Comparison of ENCODE assay signal across 16 cellular contexts in genomic region chr2:47809903-47810302, GRCh38. TPM values are rescaled to one million over a fixed set of nuclear protein-coding genes. Genes with fewer than 3 reads are reported as not detected.
DNase-seq lines count a peak whose midpoint lies in the region; ATAC-seq and TF ChIP-seq lines count a peak whose summit lies in the region.
"Had no signal": no experiment of that assay in that cellular context is flagged by ENCODE, and none has a peak within 500 bp of the region (broad histone marks: within the 10 kb centered on the region; RNA-seq: fewer than 3 reads in every experiment).

No MANE protein-coding gene starts in this region.

- H3K9me3 Mint-ChIP-seq in activated B cell treated with CpG ODN at 0.5 μM for 24 hours = no peaks in the 10 kb centered on the region
- H3K9me3 Mint-ChIP-seq: GM23338, HFFc6 had no signal

- H3K9me3 ChIP-seq in cardiac muscle cell (ENCODE audit: low read depth) (no peaks in the 10 kb centered on the region), heart right ventricle (no peaks in the 10 kb centered on the region), Karpas-422 (ENCODE audit: low read length) (no peaks in the 10 kb centered on the region), left lung (no peaks in the 10 kb centered on the region)
- H3K9me3 ChIP-seq: BE2C, Caco-2 had no signal

- no peaks in the 10 kb centered on the region for H3K4me1 ChIP-seq in cardiac muscle cell (ENCODE audit: low read depth)
- H3K4me1 ChIP-seq in heart right ventricle = peaks cover 0 to 20% (median 0%) of the 10 kb centered on the region in 9 donors
- H3K4me1 ChIP-seq in Karpas-422 (ENCODE audit: low read length) = peaks cover 30% of the 10 kb centered on the region
- peaks cover 0 to 11% of the 10 kb centered on the region in 2 donors for H3K4me1 ChIP-seq in left lung
- H3K4me1 ChIP-seq: BE2C, Caco-2 had no signal

- H3K27ac Mint-ChIP-seq in activated B cell treated with CpG ODN at 0.5 μM for 24 hours = peak overlapping the region; percentile 24
- H3K27ac Mint-ChIP-seq: GM23338 had no signal

- H3K36me3 Mint-ChIP-seq in activated B cell treated with CpG ODN at 0.5 μM for 24 hours (ENCODE audit: low read depth) = peaks cover 90% of the 10 kb centered on the region

- H3K9me2 ChIP-seq in Karpas-422 (replicated peaks; ENCODE audit: insufficient read depth, low read length) = no peaks in the 10 kb centered on the region

- ATAC-seq in heart right ventricle (no peak), activated B cell treated with CpG ODN at 0.5 μM for 24 hours (ENCODE audit: low read depth) (no peak), left lung (no peak), GM21825 (IDR thresholded peaks at IDR 0.05; ENCODE audit: unreplicated experiment) (no peak)
- ATAC-seq: GM23338, HCT116 had no signal

- H3K27ac ChIP-seq in cardiac muscle cell = peak overlapping the region; percentile 73
- H3K27ac ChIP-seq in heart right ventricle = no peak overlapping the region
- peak overlapping the region; percentile 35 for H3K27ac ChIP-seq in Karpas-422 (ENCODE audit: low read length)
- H3K27ac ChIP-seq in left lung = no peak overlapping the region

- POLR2A ChIA-PET in activated B cell treated with CpG ODN at 0.5 μM for 24 hours (lab: Charles Lee) = no interaction called here

- H3K4me1 Mint-ChIP-seq in activated B cell treated with CpG ODN at 0.5 μM for 24 hours = no peaks in the 10 kb centered on the region
- H3K4me1 Mint-ChIP-seq: GM23338 had no signal

- intact Hi-C loops in heart right ventricle (cut with DNase I) = no loop called here
- intact Hi-C loops in activated B cell treated with CpG ODN at 0.5 μM for 24 hours (cut with micrococcal nuclease) = no loop called here
- intact Hi-C loops in left lung (cut with DNase I) = no loop called here

- no peaks in the 10 kb centered on the region for H3K27me3 ChIP-seq in cardiac muscle cell
- no peaks in the 10 kb centered on the region for H3K27me3 ChIP-seq in heart right ventricle
- H3K27me3 ChIP-seq in Karpas-422 (ENCODE audit: low read length) = no peaks in the 10 kb centered on the region
- no peaks in the 10 kb centered on the region for H3K27me3 ChIP-seq in left lung
- H3K27me3 ChIP-seq: BE2C had no signal

- no peaks in the 10 kb centered on the region for H4K20me1 ChIP-seq in Karpas-422 (ENCODE audit: insufficient read depth, low read depth, low read length)

- H3K36me3 ChIP-seq in cardiac muscle cell = peaks cover 76% of the 10 kb centered on the region
- H3K36me3 ChIP-seq in heart right ventricle = peaks cover 0 to 100% (median 46%) of the 10 kb centered on the region in 9 donors
- peaks cover 70% of the 10 kb centered on the region for H3K36me3 ChIP-seq in Karpas-422 (ENCODE audit: insufficient read depth, low read length)
- H3K36me3 ChIP-seq in left lung = peaks cover 4 to 96% of the 10 kb centered on the region in 2 donors

- H3K9ac ChIP-seq in Karpas-422 (ENCODE audit: low read length) = no peak overlapping the region

- H3K4me3 ChIP-seq in cardiac muscle cell (no peak overlapping the region), heart right ventricle (no peak overlapping the region), Karpas-422 (ENCODE audit: low read length) (no peak overlapping the region), left lung (no peak overlapping the region)
- H3K4me3 ChIP-seq: GM23338 had no signal

- CTCF ChIA-PET in activated B cell treated with CpG ODN at 0.5 μM for 24 hours (lab: Charles Lee) = no interaction called here

- no peaks in the 10 kb centered on the region for H3K27me3 Mint-ChIP-seq in activated B cell treated with CpG ODN at 0.5 μM for 24 hours
- H3K27me3 Mint-ChIP-seq: CD4-positive, CD25-positive, alpha-beta regulatory T cell; IgD-negative memory B cell had no signal

- no peak for DNase-seq in cardiac muscle cell (ENCODE audit: low read depth in 1 of 2, low spot score in 1 of 2)
- no peak for DNase-seq in heart right ventricle
- DNase-seq in Karpas-422 = no peak
- DNase-seq in activated B cell treated with CpG ODN at 0.5 μM for 24 hours = no peak
- DNase-seq in NCI-H1105 (lab: John Stamatoyannopoulos, UW) = no peak
- no peak for DNase-seq in left lung
- DNase-seq: ACHN; BE2C; C1 segment of cervical spinal cord; Caco-2; CD4-positive, CD25-positive, alpha-beta regulatory T cell; HFFc6 had no signal

- H3K4me2 ChIP-seq in Karpas-422 (ENCODE audit: low read depth, low read length, poor library complexity, severe bottlenecking) = no peak overlapping the region
- H3K4me2 ChIP-seq: GM23338 had no signal

- 0 out of 2 replicates have a peak, but pooled peaks cover 10% of the 10 kb centered on the region for H3K79me2 ChIP-seq in Karpas-422 (ENCODE audit: low read length)

- H2AFZ ChIP-seq in Karpas-422 (ENCODE audit: low read length) = no peak overlapping the region
- H2AFZ ChIP-seq: GM23338 had no signal

- 75 to 87% methylated on average over 2 of the region's 2 CpGs for WGBS in heart right ventricle, 2 donors

- TF ChIP-seq CTCF in cardiac muscle cell (IDR thresholded peaks at IDR 0.05; ENCODE audit: low read depth, low read length) = no peak
- TF ChIP-seq CTCF in heart right ventricle (IDR thresholded peaks at IDR 0.05) = no peak
- TF ChIP-seq CTCF in activated B cell treated with CpG ODN at 0.5 μM for 24 hours (IDR thresholded peaks at IDR 0.05) = no peak
- TF ChIP-seq CTCF in left lung (IDR thresholded peaks at IDR 0.05) = no peak

- no peak overlapping the region for H3K4me3 Mint-ChIP-seq in activated B cell treated with CpG ODN at 0.5 μM for 24 hours
- H3K4me3 Mint-ChIP-seq: CD4-positive, CD25-positive, alpha-beta regulatory T cell; GM23338; HFFc6; IgD-negative memory B cell had no signal

RNA-seq across cellular contexts. Expression of gene MSH6, which starts 27.0 kb away (rescaled TPM):
- 80.7 and 84.0 TPM in 2 replicates for total RNA-seq in cardiac muscle cell
- polyA plus RNA-seq in cardiac muscle cell = 78.1 and 89.1 TPM in 2 replicates
- 10 to 100 TPM; 19.0 to 25.2 (median 21.5) TPM for total RNA-seq in heart right ventricle
- 1 to 10 TPM; 4.5 to 9.8 TPM for polyA plus RNA-seq in heart right ventricle
- 82.9 and 124 TPM in 2 replicates for total RNA-seq in Karpas-422 (2014; rRNA removed; shearing (Covaris generic); ENCODE audit: low replicate concordance)
- 40.6 and 42.1 TPM in 2 replicates for total RNA-seq in activated B cell treated with CpG ODN at 0.5 μM for 24 hours
- 10 to 100 TPM; 48.2 to 54.1 TPM for total RNA-seq in left lung

Comparison
In these comparisons a context has a peak if more than half of its experiments do, and no peak if none do; other contexts are left out.
1. H3K27ac ChIP-seq: peak in cardiac muscle cell (single experiment) and Karpas-422 (single experiment); none in heart right ventricle (0 of 10) and left lung (0 of 2).